In the genomic region with DNA sequence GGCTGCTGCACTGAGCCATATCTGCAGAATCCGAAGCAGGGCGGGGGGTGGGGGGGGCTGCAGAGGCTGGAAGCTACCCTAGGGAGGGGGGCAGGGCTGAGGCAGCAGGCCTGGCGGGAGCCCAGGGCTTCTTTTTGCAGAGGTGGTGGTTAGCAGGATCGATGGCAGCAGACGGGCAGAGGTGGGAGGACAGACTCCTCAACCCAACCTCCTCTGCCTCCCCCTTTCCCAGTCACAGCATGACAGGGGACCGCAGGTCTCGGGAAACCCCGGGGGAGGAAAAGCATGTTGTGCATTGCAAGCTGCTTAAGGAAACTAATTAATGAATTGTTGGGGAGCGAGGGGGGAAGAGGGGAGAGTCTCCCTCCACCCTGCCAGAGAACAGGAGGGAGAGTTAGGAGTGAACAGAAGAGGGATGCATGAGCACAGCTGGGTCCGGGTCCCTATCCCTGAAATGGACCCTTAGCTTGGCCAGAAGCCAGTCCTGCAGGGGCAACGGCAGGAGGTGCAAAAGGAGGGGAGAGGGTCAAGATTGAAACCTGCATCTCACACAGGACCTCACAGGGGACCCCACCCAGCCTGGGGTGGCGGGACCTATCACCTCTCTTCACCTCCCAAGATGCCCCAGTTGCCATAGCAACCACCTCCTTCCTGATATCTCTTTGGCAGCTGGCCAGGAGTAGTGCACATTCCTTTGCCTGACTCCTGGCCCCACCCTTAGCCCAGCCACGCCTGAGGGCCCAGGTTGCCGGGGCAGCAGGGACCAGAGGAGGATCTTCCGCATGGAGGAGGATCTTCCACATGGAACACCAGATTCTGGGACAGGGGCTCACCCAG, we compare ENCODE assay signal across 6 cellular contexts. TPM values are rescaled to one million over a fixed set of nuclear protein-coding genes. Genes with fewer than 3 reads are reported as not detected.
A peak's percentile ranks its signal among the peaks of the same experiment; 100 is the strongest.
DNase-seq lines count a peak whose midpoint lies in the region; TF ChIP-seq lines count a peak whose summit lies in the region.

No MANE protein-coding gene starts in this region.

- DNase-seq in colonic mucosa (peak; percentile 89), NCI-H2081 treated with DMSO at 0.1 percent for 48 hours (lab: John Stamatoyannopoulos, UW) (no peak), SKM-1 (lab: John Stamatoyannopoulos, UW; ENCODE audit: unreplicated experiment) (no peak)
- no peak for DNase-seq in stimulated activated CD4-positive, alpha-beta T cell treated with anti-CD3 and anti-CD28 coated beads, Interleukin-4, amount 100 ng/mL, for 1 hour

- no peaks in the 10 kb centered on the region for H3K9me3 ChIP-seq in BLaER1 treated with 17β-estradiol and CSF1 and Interleukin-3, amounts not matched to agents 10 nM and 100 nM (replicated peaks in 1 of 11)
- H3K9me3 ChIP-seq in HUES6 (ENCODE audit: control insufficient read depth, insufficient read depth, low read depth, low read length) (no peaks in the 10 kb centered on the region), colonic mucosa (no peaks in the 10 kb centered on the region)

- intact Hi-C loops in colonic mucosa (cut with DNase I): loop anchor here (10.0 kb wide), 1 partner anchor 120 kb away; a partner anchor contains a TSS

- no peak overlapping the region for H3K4me3 ChIP-seq in BLaER1 treated with 17β-estradiol and CSF1 and Interleukin-3, amounts not matched to agents 10 nM and 100 nM
- peak overlapping the region; percentile 65; the same call in 1 of the 2 replicates for H3K4me3 ChIP-seq in HUES6 (ENCODE audit: low read depth, low read length)
- no peak overlapping the region for H3K4me3 ChIP-seq in colonic mucosa

- peak overlapping the region in 9 of 11 experiments; percentile 41 to 91 (median 89); a peak in 17 of 22 replicates for H3K4me2 ChIP-seq in BLaER1 treated with 17β-estradiol and CSF1 and Interleukin-3, amounts not matched to agents 10 nM and 100 nM

- peaks cover 0 to 5% (median 0%) of the 10 kb centered on the region in 11 experiments; a peak in 2 of 22 replicates for H4K20me1 ChIP-seq in BLaER1 treated with 17β-estradiol and CSF1 and Interleukin-3, amounts not matched to agents 10 nM and 100 nM

- no peak overlapping the region for H3K27ac ChIP-seq in BLaER1 treated with 17β-estradiol and CSF1 and Interleukin-3, amounts not matched to agents 10 nM and 100 nM
- no peak overlapping the region for H3K27ac ChIP-seq in HUES6 (ENCODE audit: low read depth, low read length)
- no peak overlapping the region for H3K27ac ChIP-seq in colonic mucosa

- no peaks in the 10 kb centered on the region for H3K36me3 ChIP-seq in BLaER1 treated with 17β-estradiol and CSF1 and Interleukin-3, amounts not matched to agents 10 nM and 100 nM
- H3K36me3 ChIP-seq in HUES6 (ENCODE audit: control insufficient read depth, insufficient read depth, low read length) (no peaks in the 10 kb centered on the region), colonic mucosa (no peaks in the 10 kb centered on the region)

- TF ChIP-seq CTCF in colonic mucosa (IDR thresholded peaks at IDR 0.05): no peak

- H3K27me3 ChIP-seq in BLaER1 treated with 17β-estradiol and CSF1 and Interleukin-3, amounts not matched to agents 10 nM and 100 nM: peaks cover 9 to 36% (median 22%) of the 10 kb centered on the region in 11 experiments; a peak in 20 of 22 replicates
- H3K27me3 ChIP-seq in HUES6 (ENCODE audit: control insufficient read depth, insufficient read depth, low read length) (peaks cover 26% of the 10 kb centered on the region), colonic mucosa (peaks cover 7% of the 10 kb centered on the region)

- no peak overlapping the region for H3K9ac ChIP-seq in BLaER1 treated with 17β-estradiol and CSF1 and Interleukin-3, amounts not matched to agents 10 nM and 100 nM
- no peak overlapping the region for H3K9ac ChIP-seq in HUES6 (ENCODE audit: low read length)
- H3K9ac ChIP-seq in colonic mucosa (ENCODE audit: low read depth in 2 of 2, low read length in 2 of 2): no peak overlapping the region

- H3K4me1 ChIP-seq in BLaER1 treated with 17β-estradiol and CSF1 and Interleukin-3, amounts not matched to agents 10 nM and 100 nM: peaks cover 29 to 66% (median 62%) of the 10 kb centered on the region in 10 experiments
- H3K4me1 ChIP-seq in HUES6 (ENCODE audit: control insufficient read depth, insufficient read depth, low read length): peaks cover 25% of the 10 kb centered on the region
- H3K4me1 ChIP-seq in colonic mucosa: peaks cover 5% of the 10 kb centered on the region

RNA-seq across cellular contexts. Expression of a gene that starts 1.8 kb away (rescaled TPM):
- under 1 TPM; 0.47 to 0.61 TPM for total RNA-seq in colonic mucosa

RNA-seq across cellular contexts. Expression of a gene that starts 6.2 kb away (rescaled TPM):
- total RNA-seq in colonic mucosa: 10 to 100 TPM in 1 of 2 donors, 1 to 10 TPM in 1; 8.8 to 15.1 TPM

RNA-seq across cellular contexts. Expression of a gene that starts 9.7 kb away (rescaled TPM):
- 10 to 100 TPM; 20.3 to 23.6 TPM for total RNA-seq in colonic mucosa

RNA-seq across cellular contexts. Expression of a gene that starts 10.0 kb away (rescaled TPM):
- total RNA-seq in colonic mucosa: 10 to 100 TPM in 1 of 2 donors, 1 to 10 TPM in 1; 5.8 to 10.2 TPM

RNA-seq across cellular contexts. Expression of a gene that starts 29.2 kb away (rescaled TPM):
- total RNA-seq in colonic mucosa: 1,000 to 10,000 TPM; 1,386 to 2,836 TPM
